8 cellular contexts compared by ENCODE assay signal in genomic region chr6:161274488-161274858, GRCh38. TPM values are rescaled to one million over a fixed set of nuclear protein-coding genes. Genes with fewer than 3 reads are reported as not detected.
DNase-seq lines count a peak whose midpoint lies in the region; ATAC-seq and TF ChIP-seq lines count a peak whose summit lies in the region.

No MANE protein-coding gene starts in this region.

- H2AFZ ChIP-seq in ACC112 (ENCODE audit: low read length, unreplicated experiment), result peak overlapping the region; percentile 97

- peak overlapping the region; percentile 48 to 68 for H3K9ac ChIP-seq in mucosa of rectum (ENCODE audit: low read depth in 1 of 2, low read length in 2 of 2)

- H3K36me3 ChIP-seq in ACC112 (ENCODE audit: insufficient read depth, low read length) (no peaks in the 10 kb centered on the region), breast epithelium (no peaks in the 10 kb centered on the region), mucosa of rectum (ENCODE audit: control insufficient read depth in 2 of 2, insufficient read depth in 2 of 2, low read length in 2 of 2) (no peaks in the 10 kb centered on the region)

- peaks cover 30% of the 10 kb centered on the region for H3K79me2 ChIP-seq in ACC112 (ENCODE audit: control insufficient read depth, insufficient read depth, low read length, unreplicated experiment)

- H3K4me3 ChIP-seq in ACC112 (ENCODE audit: low read depth, low read length) (peak overlapping the region; percentile 94), breast epithelium (peak overlapping the region; percentile 66 to 79 (median 70)), mucosa of rectum (ENCODE audit: low read length in 2 of 2) (peak overlapping the region; percentile 68 to 75)

- ATAC-seq in HG02943 (IDR thresholded peaks at IDR 0.05; ENCODE audit: low read depth, unreplicated experiment), result peak; percentile 8
- no peak for ATAC-seq in GM18520 (IDR thresholded peaks at IDR 0.05; ENCODE audit: unreplicated experiment)
- ATAC-seq in GM19397 (IDR thresholded peaks at IDR 0.05; ENCODE audit: unreplicated experiment), result no peak

- DNase-seq in breast epithelium (ENCODE audit: low spot score in 2 of 2), result no peak
- no peak for DNase-seq in 8988T
- DNase-seq in stimulated activated CD4-positive, alpha-beta T cell treated with anti-CD3 and anti-CD28 coated beads, Interleukin-4, amount 100 ng/mL, for 1 hour, result no peak

- H3K4me1 ChIP-seq in ACC112 (ENCODE audit: control insufficient read depth, insufficient read depth, low read length, unreplicated experiment) (peaks cover 7% of the 10 kb centered on the region), breast epithelium (no peaks in the 10 kb centered on the region), mucosa of rectum (ENCODE audit: control insufficient read depth in 2 of 2, insufficient read depth in 2 of 2, low read length in 2 of 2) (peaks cover 0 to 25% of the 10 kb centered on the region in 2 donors)

- H3K9me3 ChIP-seq in breast epithelium (no peaks in the 10 kb centered on the region), mucosa of rectum (ENCODE audit: control insufficient read depth in 2 of 2, low read length in 2 of 2) (no peaks in the 10 kb centered on the region)

- TF ChIP-seq CTCF in breast epithelium (IDR thresholded peaks at IDR 0.05), result no peak

- intact Hi-C loops in breast epithelium (cut with DNase I; ENCODE audit: low total_unique reads), result no loop called here

- H3K27me3 ChIP-seq in ACC112 (ENCODE audit: insufficient read depth, low read length) (no peaks in the 10 kb centered on the region), breast epithelium (no peaks in the 10 kb centered on the region), mucosa of rectum (ENCODE audit: control insufficient read depth in 2 of 2, insufficient read depth in 2 of 2, low read length in 2 of 2) (no peaks in the 10 kb centered on the region)

- H3K27ac ChIP-seq in ACC112 (ENCODE audit: low read depth, low read length) (peak overlapping the region; percentile 86), breast epithelium (peak overlapping the region; percentile 75 to 88), mucosa of rectum (ENCODE audit: low read depth in 2 of 2, low read length in 2 of 2) (peak overlapping the region; percentile 45 to 75)

- no peak for TF ChIP-seq POLR2A in breast epithelium (IDR thresholded peaks at IDR 0.05)

RNA-seq across cellular contexts. Expression of gene AGPAT4, which starts 0.6 kb away (rescaled TPM):
- total RNA-seq in breast epithelium, result 10 to 100 TPM in 1 of 3 donors, 1 to 10 TPM in 2; 4.6 to 10.5 (median 6.2) TPM
